Comparison of ENCODE assay signal across 8 cellular contexts in the genomic region with DNA sequence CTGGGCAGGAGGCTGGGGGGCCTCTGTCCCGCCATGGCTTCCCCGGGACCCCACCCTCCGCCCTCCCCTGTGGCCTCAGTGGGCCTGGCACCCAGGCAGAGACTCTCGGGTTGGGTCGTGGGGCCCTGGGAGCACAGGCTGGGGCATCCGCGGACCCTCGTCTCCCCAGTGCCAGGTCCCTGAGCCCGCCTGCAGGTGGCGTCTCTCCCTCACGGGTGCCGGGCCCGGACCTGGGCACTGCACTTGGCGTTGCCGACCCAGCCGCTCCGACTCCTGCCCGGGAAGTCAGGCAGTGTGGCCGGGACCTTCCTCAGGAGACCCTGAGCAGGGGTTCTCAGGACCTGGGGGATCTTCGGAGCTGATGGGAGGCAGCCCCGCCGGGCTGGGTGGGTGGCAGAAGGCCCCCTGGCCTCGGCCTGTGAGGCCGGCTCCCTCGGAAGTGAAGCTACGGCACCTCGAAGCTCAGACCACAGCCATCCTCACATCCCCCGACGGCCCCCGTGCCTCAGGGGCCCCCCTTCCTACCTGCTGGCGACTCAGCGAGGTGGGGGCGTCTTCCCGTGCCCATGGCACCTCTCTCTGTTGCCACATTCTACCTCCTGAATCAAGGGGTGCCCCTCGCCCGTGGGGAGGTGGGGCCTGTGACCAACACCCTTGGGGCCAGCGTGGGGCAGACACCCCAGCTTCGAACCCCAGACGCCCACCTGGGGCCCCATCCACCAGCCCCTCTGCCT. TPM values are rescaled to one million over a fixed set of nuclear protein-coding genes. Genes with fewer than 3 reads are reported as not detected.
DNase-seq lines count a peak whose midpoint lies in the region; ATAC-seq, FAIRE-seq and TF ChIP-seq lines count a peak whose summit lies in the region.

No MANE protein-coding gene starts in this region.

- no peak overlapping the region for H3K27ac Mint-ChIP-seq in WTC11

- H3K27me3 ChIP-seq in BLaER1, result peaks cover 33% of the 10 kb centered on the region
- H3K27me3 ChIP-seq in mammary epithelial cell (ENCODE audit: insufficient read depth, low read length), result peaks cover 2% of the 10 kb centered on the region

- H4K20me1 ChIP-seq in BLaER1 (no peaks in the 10 kb centered on the region), mammary epithelial cell (ENCODE audit: insufficient read depth, low read length) (no peaks in the 10 kb centered on the region)

- H3K27ac ChIP-seq in BLaER1 (peak overlapping the region; percentile 72), mammary epithelial cell (ENCODE audit: insufficient read depth, low read depth, low read length) (no peak overlapping the region), kidney (ENCODE audit: low read depth in 2 of 2, low read length in 2 of 2) (no peak overlapping the region)

- dilution Hi-C loops in mammary epithelial cell (cut with HindIII; ENCODE audit: low sequenced_read_pairs), result no loop called here

- BruUV-seq in mammary epithelial cell (replicated peaks; lab: Mats Ljungman, UMichigan), result no TSS peak

- FAIRE-seq in kidney (lab: Jason Lieb, UNC), result no peak

- peak overlapping the region; percentile 93 for H3K4me2 ChIP-seq in BLaER1
- peak overlapping the region; percentile 93 for H3K4me2 ChIP-seq in mammary epithelial cell (ENCODE audit: insufficient read depth, low read depth, low read length)

- in situ Hi-C loops in mammary epithelial cell (cut with MboI; ENCODE audit: low sequenced_read_pairs in 2 of 2), result no loop called here

- no peaks in the 10 kb centered on the region for H3K79me2 ChIP-seq in mammary epithelial cell (ENCODE audit: insufficient read depth, low read length)

- H3K4me3 Mint-ChIP-seq in WTC11, result no peak overlapping the region

- peaks cover 64% of the 10 kb centered on the region for H3K4me1 ChIP-seq in BLaER1
- peaks cover 9% of the 10 kb centered on the region for H3K4me1 ChIP-seq in mammary epithelial cell (ENCODE audit: insufficient read depth, low read length)
- H3K4me1 ChIP-seq in kidney (ENCODE audit: control insufficient read depth in 1 of 2, insufficient read depth in 1 of 2, low read depth in 1 of 2, low read length in 2 of 2), result peaks cover 0 to 9% of the 10 kb centered on the region in 2 donors

- intact Hi-C loops in mammary epithelial cell (cut with micrococcal nuclease), result loop anchor here (1.0 to 2.0 kb wide), 2 partner anchors 108 to 169 kb away; no protein-coding TSS in a partner anchor
- intact Hi-C loops in kidney (cut with DNase I), result loop anchor here (10.0 kb wide), 2 partner anchors 113 to 173 kb away; a partner anchor contains a TSS

- no peaks in the 10 kb centered on the region for H3K4me1 Mint-ChIP-seq in WTC11

- no peaks in the 10 kb centered on the region for H3K36me3 Mint-ChIP-seq in WTC11

- peak; percentile 43 for DNase-seq in NCI-H1048 (lab: John Stamatoyannopoulos, UW)
- peak; percentile 89 for DNase-seq in WTC11 (ENCODE audit: low spot score)
- DNase-seq in mammary epithelial cell, result peak; percentile 51
- DNase-seq in kidney, result peak; percentile 95
- DNase-seq in stimulated activated CD4-positive, alpha-beta T cell treated with anti-CD3 and anti-CD28 coated beads, Interleukin-12 subunit alpha, Interleukin-12 subunit beta, amount 100 ng/mL, for 48 hours (ENCODE audit: low read depth in 2 of 3, low spot score in 1 of 3), result peak; percentile 66 to 83 (median 81)

- H3K36me3 ChIP-seq in BLaER1 (no peaks in the 10 kb centered on the region), mammary epithelial cell (ENCODE audit: insufficient read depth, low read length) (no peaks in the 10 kb centered on the region), kidney (ENCODE audit: control insufficient read depth in 1 of 2, insufficient read depth in 2 of 2, low read length in 2 of 2) (no peaks in the 10 kb centered on the region)

- POLR2A ChIA-PET in WTC11 (lab: Charles Lee), result interaction anchor here (1.0 kb wide), 1 partner anchor 43 kb away, joined by 3 read pairs; no protein-coding TSS in a partner anchor

- WGBS in mammary epithelial cell (ENCODE audit: low coverage, missing lambda C conversion rate), result 0% methylated on average over 8 of the region's 39 CpGs

- CTCF ChIA-PET in WTC11 (lab: Charles Lee), result interaction anchor here (0.5 to 2.9 kb wide), 30 partner anchors 8 to 217 kb away, joined by 3 to 20 read pairs (median 4); a partner anchor contains a TSS
- CTCF ChIA-PET in mammary epithelial cell (lab: Charles Lee; ENCODE audit: low non-redundant PET), result interaction anchor here (0.6 to 1.5 kb wide), 5 partner anchors 109 to 217 kb away, joined by 3 to 20 read pairs (median 7); a partner anchor contains a TSS

- TF ChIP-seq CTCF in WTC11 (IDR thresholded peaks at IDR 0.05), result peak; percentile 58
- peak; percentile 69 to 92 for TF ChIP-seq CTCF in mammary epithelial cell (conservative IDR thresholded peaks at IDR 0.05 in 1 of 2, IDR thresholded peaks at IDR 0.05 in 1 of 2; ENCODE audit: extremely low read depth in 1 of 2, insufficient read depth in 1 of 2, low read depth in 1 of 2, low read length in 2 of 2)
- peak; percentile 78 for TF ChIP-seq CTCF in kidney (IDR thresholded peaks at IDR 0.05; ENCODE audit: borderline replicate concordance, extremely low read depth, insufficient read depth)

- H3K9me3 ChIP-seq in BLaER1 (no peaks in the 10 kb centered on the region), mammary epithelial cell (replicated peaks; ENCODE audit: insufficient read depth, low read length) (no peaks in the 10 kb centered on the region), kidney (ENCODE audit: control insufficient read depth in 1 of 2, low read length in 2 of 2) (no peaks in the 10 kb centered on the region)

- H3K9ac ChIP-seq in BLaER1 (peak overlapping the region; percentile 67; the same call in 1 of the 2 replicates), mammary epithelial cell (ENCODE audit: insufficient read depth, low read length) (no peak overlapping the region), kidney (ENCODE audit: low read length in 2 of 2) (peak overlapping the region; percentile 29 to 35)

- H3K4me3 ChIP-seq in BLaER1, result 0 out of 2 replicates have a peak overlapping the region, but pooled peaks have one; percentile 41
- peak overlapping the region; percentile 22 to 39 (median 32) for H3K4me3 ChIP-seq in mammary epithelial cell (replicated peaks in 1 of 3; ENCODE audit: insufficient read depth in 1 of 3, low read depth in 2 of 3, low read length in 3 of 3)
- H3K4me3 ChIP-seq in kidney (ENCODE audit: low read length in 2 of 2), result peak overlapping the region in 1 of 2 donors; percentile 22

- H3K9me3 Mint-ChIP-seq in WTC11, result peaks cover 9% of the 10 kb centered on the region

- ATAC-seq in GM19463 (IDR thresholded peaks at IDR 0.05; ENCODE audit: unreplicated experiment), result peak; percentile 66
- ATAC-seq in WTC11, result peak; percentile 96
- ATAC-seq in GM19035 (IDR thresholded peaks at IDR 0.05; ENCODE audit: unreplicated experiment), result no peak

- peaks cover 24% of the 10 kb centered on the region for H3K27me3 Mint-ChIP-seq in WTC11 (ENCODE audit: low read depth)

- peak overlapping the region; percentile 87 for H2AFZ ChIP-seq in mammary epithelial cell (ENCODE audit: low read depth, low read length)

TF ChIP-seq in WTC11, 78 proteins besides CTCF, POLR2A, EP300 and RAD21 (continues in another document):
- TF ChIP-seq, protein P1, sequence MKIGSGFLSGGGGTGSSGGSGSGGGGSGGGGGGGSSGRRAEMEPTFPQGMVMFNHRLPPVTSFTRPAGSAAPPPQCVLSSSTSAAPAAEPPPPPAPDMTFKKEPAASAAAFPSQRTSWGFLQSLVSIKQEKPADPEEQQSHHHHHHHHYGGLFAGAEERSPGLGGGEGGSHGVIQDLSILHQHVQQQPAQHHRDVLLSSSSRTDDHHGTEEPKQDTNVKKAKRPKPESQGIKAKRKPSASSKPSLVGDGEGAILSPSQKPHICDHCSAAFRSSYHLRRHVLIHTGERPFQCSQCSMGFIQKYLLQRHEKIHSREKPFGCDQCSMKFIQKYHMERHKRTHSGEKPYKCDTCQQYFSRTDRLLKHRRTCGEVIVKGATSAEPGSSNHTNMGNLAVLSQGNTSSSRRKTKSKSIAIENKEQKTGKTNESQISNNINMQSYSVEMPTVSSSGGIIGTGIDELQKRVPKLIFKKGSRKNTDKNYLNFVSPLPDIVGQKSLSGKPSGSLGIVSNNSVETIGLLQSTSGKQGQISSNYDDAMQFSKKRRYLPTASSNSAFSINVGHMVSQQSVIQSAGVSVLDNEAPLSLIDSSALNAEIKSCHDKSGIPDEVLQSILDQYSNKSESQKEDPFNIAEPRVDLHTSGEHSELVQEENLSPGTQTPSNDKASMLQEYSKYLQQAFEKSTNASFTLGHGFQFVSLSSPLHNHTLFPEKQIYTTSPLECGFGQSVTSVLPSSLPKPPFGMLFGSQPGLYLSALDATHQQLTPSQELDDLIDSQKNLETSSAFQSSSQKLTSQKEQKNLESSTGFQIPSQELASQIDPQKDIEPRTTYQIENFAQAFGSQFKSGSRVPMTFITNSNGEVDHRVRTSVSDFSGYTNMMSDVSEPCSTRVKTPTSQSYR (CRISPR knock-in tag; IDR thresholded peaks at IDR 0.05), result 0 out of 2 replicates have a peak, but pooled peaks have one; percentile 37
- peak; percentile 29; the same call in 1 of the 2 replicates for TF ChIP-seq GABPB1 (CRISPR knock-in tag; IDR thresholded peaks at IDR 0.05)
- TF ChIP-seq, protein P2, sequence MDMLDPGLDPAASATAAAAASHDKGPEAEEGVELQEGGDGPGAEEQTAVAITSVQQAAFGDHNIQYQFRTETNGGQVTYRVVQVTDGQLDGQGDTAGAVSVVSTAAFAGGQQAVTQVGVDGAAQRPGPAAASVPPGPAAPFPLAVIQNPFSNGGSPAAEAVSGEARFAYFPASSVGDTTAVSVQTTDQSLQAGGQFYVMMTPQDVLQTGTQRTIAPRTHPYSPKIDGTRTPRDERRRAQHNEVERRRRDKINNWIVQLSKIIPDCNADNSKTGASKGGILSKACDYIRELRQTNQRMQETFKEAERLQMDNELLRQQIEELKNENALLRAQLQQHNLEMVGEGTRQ (CRISPR knock-in tag; IDR thresholded peaks at IDR 0.05), result no peak

RNA-seq across cellular contexts. Expression of a gene that starts 6.4 kb away (rescaled TPM):
- 13.9 to 17.8 TPM (median 14.0 TPM) in 3 replicates for total RNA-seq in WTC11 (2021)
- total RNA-seq in mammary epithelial cell, result 10 to 100 TPM in 1 of 2 donors, 1 to 10 TPM in 1; 9.5 to 23.8 TPM
- 11.6 TPM for polyA plus RNA-seq in mammary epithelial cell
- 0.88 TPM for polyA minus RNA-seq in mammary epithelial cell
- 14.8 TPM for total RNA-seq in kidney
- polyA plus RNA-seq in kidney (ENCODE audit: insufficient read depth, low read depth, low replicate concordance), result 8.6 TPM

RNA-seq across cellular contexts. Expression of a gene that starts 48.1 kb away (rescaled TPM):
- total RNA-seq in WTC11 (2021) (not detected in 3 replicates), mammary epithelial cell (under 1 TPM in 1 of 2 donors, not detected in 1; 0.17 TPM), kidney (2.3 TPM)
- polyA plus RNA-seq in mammary epithelial cell (0.06 TPM), kidney (ENCODE audit: insufficient read depth, low read depth, low replicate concordance) (0.28 TPM)
- not detected for polyA minus RNA-seq in mammary epithelial cell

RNA-seq across cellular contexts. Expression of a gene that starts 51.4 kb away (rescaled TPM):
- total RNA-seq in WTC11 (2021), result 0.78 to 1.1 TPM (median 1.1 TPM) in 3 replicates
- not detected for total RNA-seq in mammary epithelial cell
- polyA plus RNA-seq in mammary epithelial cell, result not detected
- polyA minus RNA-seq in mammary epithelial cell, result not detected
- 1.5 TPM for total RNA-seq in kidney
- not detected for polyA plus RNA-seq in kidney (ENCODE audit: insufficient read depth, low read depth, low replicate concordance)

Comparison
In these comparisons a context has a peak if more than half of its experiments do, and no peak if none do; other contexts are left out.
1. DNase-seq: peak in every context shown above with its lines; median percentile 95 in kidney; 89 in WTC11; 81 in stimulated activated CD4-positive, alpha-beta T cell treated with anti-CD3 and anti-CD28 coated beads, Interleukin-12 subunit alpha, Interleukin-12 subunit beta, amount 100 ng/mL, for 48 hours; 51 in mammary epithelial cell; 43 in NCI-H1048.